In the genomic region with DNA sequence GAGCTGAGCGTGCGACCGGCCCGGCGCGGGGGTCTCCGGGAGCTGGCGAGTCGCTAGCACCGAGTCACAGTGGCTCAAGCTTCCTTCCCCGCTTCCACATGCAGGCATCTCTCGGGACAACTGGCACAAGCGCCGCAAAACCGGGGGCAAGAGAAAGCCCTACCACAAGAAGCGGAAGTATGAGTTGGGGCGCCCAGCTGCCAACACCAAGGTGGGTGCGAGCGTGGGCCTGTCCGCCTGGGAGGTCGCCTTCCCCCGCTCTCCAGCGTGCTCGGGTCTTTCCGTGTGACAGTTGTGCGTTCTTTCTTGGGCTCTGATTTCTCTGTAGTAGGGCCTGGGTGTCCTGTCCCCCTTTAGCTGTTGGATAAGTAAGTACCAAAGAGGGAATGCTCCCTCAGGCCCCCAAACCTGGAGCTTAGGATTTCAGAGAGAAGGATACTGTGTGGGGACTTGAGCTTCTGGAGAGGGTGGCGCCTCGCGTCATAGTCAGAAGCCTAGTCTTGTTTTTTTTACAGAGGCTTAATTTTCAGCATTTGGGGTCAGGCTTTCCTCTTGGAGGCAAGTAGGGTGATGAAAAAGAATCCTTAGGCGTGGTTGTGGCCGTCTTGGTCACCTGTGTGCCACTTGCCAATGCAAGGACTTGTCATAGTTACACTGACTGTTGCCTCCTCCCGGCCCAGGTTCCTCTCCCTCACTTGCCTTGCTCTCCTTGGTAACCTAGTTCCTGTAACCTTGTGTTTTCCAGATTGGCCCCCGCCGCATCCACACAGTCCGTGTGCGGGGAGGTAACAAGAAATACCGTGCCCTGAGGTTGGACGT, we compare ENCODE assay signal across 8 cellular contexts. TPM values are rescaled to one million over a fixed set of nuclear protein-coding genes. Genes with fewer than 3 reads are reported as not detected.
DNase-seq lines count a peak whose midpoint lies in the region; ATAC-seq and TF ChIP-seq lines count a peak whose summit lies in the region.

No MANE protein-coding gene starts in this region.

- H3F3A ChIP-seq in neural progenitor cell (ENCODE audit: low read depth): peaks cover 67% of the 10 kb centered on the region

- no peaks in the 10 kb centered on the region for H3K9me3 Mint-ChIP-seq in activated CD4-positive, alpha-beta memory T cell treated with anti-CD3 and anti-CD28 coated beads for 36 hours
- H3K9me3 Mint-ChIP-seq in neural progenitor cell: no peaks in the 10 kb centered on the region

- peak overlapping the region; percentile 93 for H3K9ac ChIP-seq in neural progenitor cell

- POLR2A ChIA-PET in activated CD4-positive, alpha-beta memory T cell treated with anti-CD3 and anti-CD28 coated beads for 36 hours (lab: Charles Lee): interaction anchor here (0.5 to 5.4 kb wide), 23 partner anchors 10 to 1986 kb away, joined by 3 to 70 read pairs (median 11); partner anchors contain the start of genes BEST4, BTBD19, DYNLT4 and EIF2B3

- peaks cover 53% of the 10 kb centered on the region for H3K36me3 Mint-ChIP-seq in activated CD4-positive, alpha-beta memory T cell treated with anti-CD3 and anti-CD28 coated beads for 36 hours
- H3K36me3 Mint-ChIP-seq in neural progenitor cell: peaks cover 26% of the 10 kb centered on the region

- peaks cover 45% of the 10 kb centered on the region for H3K79me2 ChIP-seq in neural progenitor cell (ENCODE audit: low read depth)

- peak overlapping the region; percentile 84 for H3K27ac ChIP-seq in neural progenitor cell

- peaks cover 16% of the 10 kb centered on the region for H3K4me1 ChIP-seq in neural progenitor cell

- peaks cover 45% of the 10 kb centered on the region for H4K20me1 ChIP-seq in neural progenitor cell (ENCODE audit: low read depth)

- CTCF ChIA-PET in activated CD4-positive, alpha-beta memory T cell treated with anti-CD3 and anti-CD28 coated beads for 36 hours (lab: Charles Lee): interaction anchor here (0.9 to 2.5 kb wide), 6 partner anchors 10 to 49 kb away, joined by 3 to 32 read pairs (median 8); partner anchors contain the start of genes BEST4, PLK3 and RNU5D-1

- H3K27ac Mint-ChIP-seq in activated CD4-positive, alpha-beta memory T cell treated with anti-CD3 and anti-CD28 coated beads for 36 hours: peak overlapping the region; percentile 81
- H3K27ac Mint-ChIP-seq in neural progenitor cell: peak overlapping the region; percentile 18

- intact Hi-C loops in activated CD4-positive, alpha-beta memory T cell treated with anti-CD3 and anti-CD28 coated beads for 36 hours (cut with micrococcal nuclease): loop anchor here (1.0 to 2.0 kb wide), 4 partner anchors 8 to 45 kb away; partner anchors contain the start of genes DYNLT4, KIF2C and RNU5D-1

- H3K4me3 ChIP-seq in neural progenitor cell: peak overlapping the region; percentile 93

- ATAC-seq in HG03432 (IDR thresholded peaks at IDR 0.05; ENCODE audit: unreplicated experiment): peak; percentile 23
- peak; percentile 68 for ATAC-seq in esophagus mucosa
- no peak for ATAC-seq in HG02981 (IDR thresholded peaks at IDR 0.05; ENCODE audit: unreplicated experiment)

- H3K4me2 ChIP-seq in neural progenitor cell: peak overlapping the region; percentile 99

- peak; percentile 53 for DNase-seq in NCI-H82 (lab: John Stamatoyannopoulos, UW)
- DNase-seq in NCI-H82 treated with DMSO at 0.1 percent for 48 hours (lab: John Stamatoyannopoulos, UW; ENCODE audit: unreplicated experiment): no peak
- peak; percentile 49 for DNase-seq in activated CD4-positive, alpha-beta memory T cell treated with anti-CD3 and anti-CD28 coated beads for 36 hours
- DNase-seq in neural progenitor cell (ENCODE audit: low spot score): no peak
- no peak for DNase-seq in NCI-H345 treated with DMSO at 0.1 percent for 48 hours (lab: John Stamatoyannopoulos, UW; ENCODE audit: unreplicated experiment)

- peak overlapping the region; percentile 83 for H3K4me3 Mint-ChIP-seq in activated CD4-positive, alpha-beta memory T cell treated with anti-CD3 and anti-CD28 coated beads for 36 hours
- H3K4me3 Mint-ChIP-seq in neural progenitor cell: peak overlapping the region; percentile 93

- no peak for TF ChIP-seq CTCF in neural progenitor cell (IDR thresholded peaks at IDR 0.05)

- H3K9me3 ChIP-seq in neural progenitor cell (ENCODE audit: low read depth): no peaks in the 10 kb centered on the region

- no peaks in the 10 kb centered on the region for H3K27me3 Mint-ChIP-seq in activated CD4-positive, alpha-beta memory T cell treated with anti-CD3 and anti-CD28 coated beads for 36 hours
- H3K27me3 Mint-ChIP-seq in neural progenitor cell (ENCODE audit: insufficient read depth, low read depth): peaks cover 10% of the 10 kb centered on the region

- H3K36me3 ChIP-seq in neural progenitor cell: peaks cover 8% of the 10 kb centered on the region

- H2AFZ ChIP-seq in neural progenitor cell (replicated peaks): no peak overlapping the region

- peaks cover 41% of the 10 kb centered on the region for H3K4me1 Mint-ChIP-seq in activated CD4-positive, alpha-beta memory T cell treated with anti-CD3 and anti-CD28 coated beads for 36 hours (ENCODE audit: low read depth)
- H3K4me1 Mint-ChIP-seq in neural progenitor cell: peaks cover 27% of the 10 kb centered on the region

- H3K27me3 ChIP-seq in neural progenitor cell: no peaks in the 10 kb centered on the region

RNA-seq across cellular contexts. Expression of gene RPS8, which starts 0.8 kb away (rescaled TPM):
- total RNA-seq in activated CD4-positive, alpha-beta memory T cell treated with anti-CD3 and anti-CD28 coated beads for 36 hours: 1,000 to 10,000 TPM; 2,983 to 3,047 TPM
- 2,198 TPM for total RNA-seq in esophagus mucosa
- 3,812 and 4,281 TPM in 2 replicates for total RNA-seq in neural progenitor cell (ENCODE audit: low replicate concordance)

RNA-seq across cellular contexts. Expression of gene BEST4, which starts 11.8 kb away (rescaled TPM):
- 1 to 10 TPM; 1.1 to 1.3 TPM for total RNA-seq in activated CD4-positive, alpha-beta memory T cell treated with anti-CD3 and anti-CD28 coated beads for 36 hours
- not detected for total RNA-seq in esophagus mucosa
- 0.65 and 0.84 TPM in 2 replicates for total RNA-seq in neural progenitor cell (ENCODE audit: low replicate concordance)

RNA-seq across cellular contexts. Expression of gene PLK3, which starts 24.0 kb away (rescaled TPM):
- 10 to 100 TPM; 80.2 to 87.9 TPM for total RNA-seq in activated CD4-positive, alpha-beta memory T cell treated with anti-CD3 and anti-CD28 coated beads for 36 hours
- total RNA-seq in esophagus mucosa (20.7 TPM), neural progenitor cell (ENCODE audit: low replicate concordance) (2.2 and 6.6 TPM in 2 replicates)

RNA-seq across cellular contexts. Expression of gene DYNLT4, which starts 31.0 kb away (rescaled TPM):
- under 1 TPM; 0.40 to 0.41 TPM for total RNA-seq in activated CD4-positive, alpha-beta memory T cell treated with anti-CD3 and anti-CD28 coated beads for 36 hours
- total RNA-seq in esophagus mucosa (not detected), neural progenitor cell (ENCODE audit: low replicate concordance) (not detected in 2 replicates)

RNA-seq across cellular contexts. Expression of gene BTBD19, which starts 32.2 kb away (rescaled TPM):
- 10 to 100 TPM; 35.2 to 38.6 TPM for total RNA-seq in activated CD4-positive, alpha-beta memory T cell treated with anti-CD3 and anti-CD28 coated beads for 36 hours
- total RNA-seq in esophagus mucosa (2.4 TPM), neural progenitor cell (ENCODE audit: low replicate concordance) (1.4 and 1.7 TPM in 2 replicates)

Comparison
In these comparisons a context has a peak if more than half of its experiments do, and no peak if none do; other contexts are left out.
1. DNase-seq: peak in NCI-H82 (single experiment) and activated CD4-positive, alpha-beta memory T cell treated with anti-CD3 and anti-CD28 coated beads for 36 hours (single experiment); none in NCI-H82 treated with DMSO at 0.1 percent for 48 hours (single experiment), neural progenitor cell (single experiment) and NCI-H345 treated with DMSO at 0.1 percent for 48 hours (single experiment).